22 cellular contexts compared by ENCODE assay signal in genomic region chr5:61674403-61674802, GRCh38.
"Had no signal": no experiment of that assay in that cellular context is flagged by ENCODE, and none has a peak within 500 bp of the region (broad histone marks: within the 10 kb centered on the region; RNA-seq: fewer than 3 reads in every experiment).

No MANE protein-coding gene starts in this region.

- H3K36me3 Mint-ChIP-seq: activated CD4-positive, alpha-beta memory T cell treated with anti-CD3 and anti-CD28 coated beads for 36 hours; activated naive CD4-positive, alpha-beta T cell treated with anti-CD3 and anti-CD28 coated beads, Interleukin-2, amount 50 U/mL, for 72 hours; T-cell had no signal

- H3K4me3 ChIP-seq: MG63 had no signal

- H3K36me3 ChIP-seq: brain microvascular endothelial cell, MG63 had no signal

- H3K27ac ChIP-seq: brain microvascular endothelial cell had no signal

- H3K27me3 Mint-ChIP-seq: activated B cell treated with CpG ODN at 0.5 μM for 24 hours; activated CD4-positive, alpha-beta T cell treated with anti-CD3 and anti-CD28 coated beads, Interleukin-2, amount 10 ng/mL, durations not matched to agents 24 days and 14 days; activated naive CD8-positive, alpha-beta T cell treated with anti-CD3 and anti-CD28 coated beads, Interleukin-2, amount 50 U/mL, for 24 hours had no signal

- H3K4me1 Mint-ChIP-seq: activated CD4-positive, alpha-beta T cell treated with anti-CD3 and anti-CD28 coated beads, Interleukin-2, amount 10 ng/mL, durations not matched to agents 24 days and 14 days; activated naive CD8-positive, alpha-beta T cell treated with anti-CD3 and anti-CD28 coated beads, Interleukin-2, amount 50 U/mL, for 24 hours; T-cell had no signal

- H3K27ac Mint-ChIP-seq: activated B cell treated with CpG ODN at 0.5 μM for 24 hours; activated CD4-positive, alpha-beta memory T cell treated with anti-CD3 and anti-CD28 coated beads for 36 hours; activated CD4-positive, alpha-beta T cell treated with anti-CD3 and anti-CD28 coated beads, Interleukin-2, amount 10 ng/mL, durations not matched to agents 24 days and 14 days; activated naive CD4-positive, alpha-beta T cell treated with anti-CD3 and anti-CD28 coated beads, Interleukin-2, amount 50 U/mL, for 72 hours; activated naive CD8-positive, alpha-beta T cell treated with anti-CD3 and anti-CD28 coated beads, Interleukin-2, amount 50 U/mL, for 24 hours had no signal

- H3K9me3 ChIP-seq: MG63 had no signal

- H3K9me3 Mint-ChIP-seq: activated B cell treated with CpG ODN at 0.5 μM for 24 hours; activated CD4-positive, alpha-beta memory T cell treated with anti-CD3 and anti-CD28 coated beads for 36 hours; activated CD4-positive, alpha-beta T cell treated with anti-CD3 and anti-CD28 coated beads, Interleukin-2, amount 10 ng/mL, durations not matched to agents 24 days and 14 days; activated naive CD4-positive, alpha-beta T cell treated with anti-CD3 and anti-CD28 coated beads, Interleukin-2, amount 50 U/mL, for 72 hours; activated naive CD8-positive, alpha-beta T cell treated with anti-CD3 and anti-CD28 coated beads, Interleukin-2, amount 50 U/mL, for 24 hours; activated T-cell treated with anti-CD3 and anti-CD28 coated beads, Interleukin-2, amount 50 U/mL, for 4 hours; T-cell had no signal

- DNase-seq: activated B cell treated with CpG ODN at 0.5 μM for 24 hours; activated CD4-positive, alpha-beta memory T cell treated with anti-CD3 and anti-CD28 coated beads for 36 hours; activated CD4-positive, alpha-beta T cell treated with anti-CD3 and anti-CD28 coated beads for 1 hour; activated CD4-positive, alpha-beta T cell treated with anti-CD3 and anti-CD28 coated beads, Interleukin-2, amount 10 ng/mL, durations not matched to agents 24 days and 14 days; activated CD8-positive, alpha-beta memory T cell treated with anti-CD3 and anti-CD28 coated beads for 24 hours; activated effector memory CD4-positive, alpha-beta T cell treated with anti-CD3 and anti-CD28 coated beads, Interleukin-2, amount 50 U/mL, for 16 hours; activated naive CD4-positive, alpha-beta T cell treated with Interleukin-2 at 50 U/mL for 16 hours; activated naive CD8-positive, alpha-beta T cell treated with anti-CD3 and anti-CD28 coated beads, Interleukin-2, amount 50 U/mL, for 24 hours; activated T-cell treated with anti-CD3 and anti-CD28 coated beads, Interleukin-2, amount 50 U/mL, for 4 hours; brain microvascular endothelial cell; MG63; MV-4-11; NCI-H1092 treated with DMSO at 0.1 percent for 48 hours; NCI-H1417 treated with DMSO at 0.1 percent for 48 hours; NCI-H1694; NCI-H2029; NCI-H510A treated with DMSO at 0.1 percent for 48 hours; SHP77 treated with DMSO at 0.1 percent for 48 hours; T-cell; T-helper 2 cell; T1000 had no signal

- H3K27me3 ChIP-seq: brain microvascular endothelial cell, MG63 had no signal

- H3K4me3 Mint-ChIP-seq: activated B cell treated with CpG ODN at 0.5 μM for 24 hours; activated CD4-positive, alpha-beta memory T cell treated with anti-CD3 and anti-CD28 coated beads for 36 hours; activated CD4-positive, alpha-beta T cell treated with anti-CD3 and anti-CD28 coated beads, Interleukin-2, amount 10 ng/mL, durations not matched to agents 24 days and 14 days; activated naive CD8-positive, alpha-beta T cell treated with anti-CD3 and anti-CD28 coated beads, Interleukin-2, amount 50 U/mL, for 24 hours; activated T-cell treated with anti-CD3 and anti-CD28 coated beads, Interleukin-2, amount 50 U/mL, for 4 hours; T-cell had no signal
